ENCODE assay signal across 1 cellular context in genomic region chr2:176545627-176546026, GRCh38.
TF ChIP-seq lines count a peak whose summit lies in the region.

No MANE protein-coding gene starts in this region.

TF ChIP-seq in WTC11, 78 proteins besides CTCF, POLR2A, EP300 and RAD21 (continued from another document):
- TF ChIP-seq ETV6 (CRISPR knock-in tag; IDR thresholded peaks at IDR 0.05) = no peak
- no peak for TF ChIP-seq FOXK1 (CRISPR knock-in tag; IDR thresholded peaks at IDR 0.05)
